1 cellular context compared by ENCODE assay signal in the genomic region with DNA sequence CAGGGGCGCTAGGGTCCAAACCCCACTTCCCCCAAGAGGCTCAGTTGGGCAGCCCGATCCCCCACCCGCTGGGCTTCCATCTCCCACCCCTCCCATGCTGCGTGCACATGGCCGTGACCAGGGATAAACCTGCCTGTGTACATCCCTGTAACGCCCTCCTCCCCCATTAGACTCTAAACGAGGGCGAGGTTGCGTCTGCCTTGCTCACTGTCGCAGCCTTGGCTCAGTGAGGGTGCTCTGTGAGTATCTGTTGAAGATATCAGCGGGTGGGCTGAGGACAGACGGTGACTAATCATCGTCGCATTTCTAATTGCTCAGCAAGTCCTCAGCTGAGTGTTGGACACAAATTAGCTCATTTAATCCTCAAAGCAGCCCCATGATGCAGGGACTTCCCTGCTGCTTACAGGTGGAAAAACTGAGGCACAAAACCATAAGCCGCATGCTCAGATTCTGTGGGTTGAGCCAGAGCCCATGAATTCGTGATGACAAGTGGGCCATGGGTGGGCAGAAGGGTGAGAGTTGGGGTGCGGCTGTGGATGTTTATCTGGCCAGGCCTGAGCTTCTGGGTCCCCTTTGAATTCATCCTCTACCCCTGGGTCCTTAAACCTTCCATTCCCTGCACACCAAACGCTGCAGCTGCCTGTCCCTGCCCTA.
TF ChIP-seq lines count a peak whose summit lies in the region.

No MANE protein-coding gene starts in this region.

TF ChIP-seq in HepG2, 621 proteins besides CTCF, POLR2A, EP300 and RAD21 (continued from another document):
- TF ChIP-seq, protein P1, sequence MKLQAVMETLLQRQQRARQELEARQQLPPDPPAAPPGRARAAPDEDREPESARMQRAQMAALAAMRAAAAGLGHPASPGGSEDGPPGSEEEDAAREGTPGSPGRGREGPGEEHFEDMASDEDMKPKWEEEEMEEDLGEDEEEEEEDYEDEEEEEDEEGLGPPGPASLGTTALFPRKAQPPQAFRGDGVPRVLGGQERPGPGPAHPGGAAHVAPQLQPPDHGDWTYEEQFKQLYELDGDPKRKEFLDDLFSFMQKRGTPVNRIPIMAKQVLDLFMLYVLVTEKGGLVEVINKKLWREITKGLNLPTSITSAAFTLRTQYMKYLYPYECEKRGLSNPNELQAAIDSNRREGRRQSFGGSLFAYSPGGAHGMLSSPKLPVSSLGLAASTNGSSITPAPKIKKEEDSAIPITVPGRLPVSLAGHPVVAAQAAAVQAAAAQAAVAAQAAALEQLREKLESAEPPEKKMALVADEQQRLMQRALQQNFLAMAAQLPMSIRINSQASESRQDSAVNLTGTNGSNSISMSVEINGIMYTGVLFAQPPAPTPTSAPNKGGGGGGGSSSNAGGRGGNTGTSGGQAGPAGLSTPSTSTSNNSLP (IDR thresholded peaks at IDR 0.05; ENCODE audit: low read depth, low read length) = no peak
- TF ChIP-seq FOSL1 (CRISPR knock-in tag; IDR thresholded peaks at IDR 0.05; ENCODE audit: borderline replicate concordance) (no peak), SATB2 (CRISPR knock-in tag; IDR thresholded peaks at IDR 0.05) (no peak), ZNF101 (CRISPR knock-in tag; IDR thresholded peaks at IDR 0.05; ENCODE audit: borderline replicate concordance, low read depth) (no peak), PAWR (CRISPR knock-in tag; IDR thresholded peaks at IDR 0.05; ENCODE audit: borderline replicate concordance) (no peak), NONO (IDR thresholded peaks at IDR 0.05) (no peak), NONO (CRISPR knock-in tag; conservative IDR thresholded peaks at IDR 0.05) (no peak), ZMYM4 (CRISPR knock-in tag; IDR thresholded peaks at IDR 0.05) (no peak), NCOA2 (CRISPR knock-in tag; IDR thresholded peaks at IDR 0.05) (no peak), CBX1 (IDR thresholded peaks at IDR 0.05; ENCODE audit: low read depth) (no peak), ZNF274 (CRISPR knock-in tag; IDR thresholded peaks at IDR 0.05) (no peak), ZNF572 (CRISPR knock-in tag; IDR thresholded peaks at IDR 0.05) (no peak), PHF8 (CRISPR knock-in tag; IDR thresholded peaks at IDR 0.05) (no peak), MED13 (CRISPR knock-in tag; IDR thresholded peaks at IDR 0.05) (no peak)
- TF ChIP-seq, protein P2, sequence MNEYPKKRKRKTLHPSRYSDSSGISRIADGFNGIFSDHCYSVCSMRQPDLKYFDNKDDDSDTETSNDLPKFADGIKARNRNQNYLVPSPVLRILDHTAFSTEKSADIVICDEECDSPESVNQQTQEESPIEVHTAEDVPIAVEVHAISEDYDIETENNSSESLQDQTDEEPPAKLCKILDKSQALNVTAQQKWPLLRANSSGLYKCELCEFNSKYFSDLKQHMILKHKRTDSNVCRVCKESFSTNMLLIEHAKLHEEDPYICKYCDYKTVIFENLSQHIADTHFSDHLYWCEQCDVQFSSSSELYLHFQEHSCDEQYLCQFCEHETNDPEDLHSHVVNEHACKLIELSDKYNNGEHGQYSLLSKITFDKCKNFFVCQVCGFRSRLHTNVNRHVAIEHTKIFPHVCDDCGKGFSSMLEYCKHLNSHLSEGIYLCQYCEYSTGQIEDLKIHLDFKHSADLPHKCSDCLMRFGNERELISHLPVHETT (CRISPR knock-in tag; conservative IDR thresholded peaks at IDR 0.05) = no peak
- TF ChIP-seq, protein P3, sequence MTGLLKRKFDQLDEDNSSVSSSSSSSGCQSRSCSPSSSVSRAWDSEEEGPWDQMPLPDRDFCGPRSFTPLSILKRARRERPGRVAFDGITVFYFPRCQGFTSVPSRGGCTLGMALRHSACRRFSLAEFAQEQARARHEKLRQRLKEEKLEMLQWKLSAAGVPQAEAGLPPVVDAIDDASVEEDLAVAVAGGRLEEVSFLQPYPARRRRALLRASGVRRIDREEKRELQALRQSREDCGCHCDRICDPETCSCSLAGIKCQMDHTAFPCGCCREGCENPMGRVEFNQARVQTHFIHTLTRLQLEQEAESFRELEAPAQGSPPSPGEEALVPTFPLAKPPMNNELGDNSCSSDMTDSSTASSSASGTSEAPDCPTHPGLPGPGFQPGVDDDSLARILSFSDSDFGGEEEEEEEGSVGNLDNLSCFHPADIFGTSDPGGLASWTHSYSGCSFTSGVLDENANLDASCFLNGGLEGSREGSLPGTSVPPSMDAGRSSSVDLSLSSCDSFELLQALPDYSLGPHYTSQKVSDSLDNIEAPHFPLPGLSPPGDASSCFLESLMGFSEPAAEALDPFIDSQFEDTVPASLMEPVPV (CRISPR knock-in tag; IDR thresholded peaks at IDR 0.05) = no peak
